ENCODE assay signal across 9 cellular contexts in the genomic region with DNA sequence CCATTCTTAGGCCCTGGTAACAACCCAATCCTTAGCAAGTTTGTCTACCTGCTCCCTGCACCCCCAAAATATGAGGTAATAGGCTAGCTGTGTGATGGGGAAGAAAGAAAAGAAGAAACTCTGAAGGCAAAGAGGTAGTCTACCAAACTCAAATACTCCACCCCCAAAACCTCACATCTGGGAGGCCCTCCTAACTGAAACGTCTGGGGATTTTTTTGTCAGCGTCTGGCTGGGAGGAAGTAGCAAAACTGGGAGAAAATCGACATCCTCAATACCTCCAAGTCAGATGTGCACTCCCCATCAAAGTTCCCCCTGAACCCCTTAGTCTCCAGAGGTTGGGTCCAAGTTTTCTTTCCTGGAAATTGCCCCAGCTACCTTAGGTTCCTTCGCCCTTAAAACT. TPM values are rescaled to one million over a fixed set of nuclear protein-coding genes. Genes with fewer than 3 reads are reported as not detected.
A peak's percentile ranks its signal among the peaks of the same experiment; 100 is the strongest.
DNase-seq lines count a peak whose midpoint lies in the region; TF ChIP-seq lines count a peak whose summit lies in the region.
"Had no signal": no experiment of that assay in that cellular context is flagged by ENCODE, and none has a peak within 500 bp of the region (broad histone marks: within the 10 kb centered on the region; RNA-seq: fewer than 3 reads in every experiment).

No MANE protein-coding gene starts in this region.

- WGBS in GM23248 (ENCODE audit: low coverage in 1 of 2, low lambda C conversion rate in 2 of 2, missing lambda C conversion rate in 2 of 2), 2 experiments = 2 to 4% methylated on average over 3 to 4 of the region's 4 CpGs

- H3K9ac ChIP-seq in GM23248 = peak overlapping the region; percentile 100
- peak overlapping the region; percentile 77 for H3K9ac ChIP-seq in SU-DHL-6 (ENCODE audit: low read length)

- no peaks in the 10 kb centered on the region for H3K36me3 ChIP-seq in GM23248 (ENCODE audit: low read depth)
- H3K36me3 ChIP-seq in SU-DHL-6 (ENCODE audit: low read length) = no peaks in the 10 kb centered on the region

- H4K20me1 ChIP-seq in GM23248 (ENCODE audit: insufficient read depth) (no peaks in the 10 kb centered on the region), SU-DHL-6 (ENCODE audit: low read depth, low read length) (no peaks in the 10 kb centered on the region)

- H3K27me3 ChIP-seq in GM23248 (replicated peaks; ENCODE audit: insufficient read depth) = no peaks in the 10 kb centered on the region
- no peaks in the 10 kb centered on the region for H3K27me3 ChIP-seq in SU-DHL-6 (ENCODE audit: low read length)

- DNase-seq in GM23248 (no peak), fibroblast of villous mesenchyme (ENCODE audit: low read depth) (peak; percentile 10), hepatic stellate cell (ENCODE audit: low spot score) (no peak), ecto neural progenitor cell (ENCODE audit: low spot score) (no peak), GOT3 (lab: John Stamatoyannopoulos, UW) (no peak), ACHN (no peak)
- DNase-seq: midbrain had no signal

- H3K4me2 ChIP-seq in GM23248 (ENCODE audit: unreplicated experiment) (peak overlapping the region; percentile 85), SU-DHL-6 (ENCODE audit: low read depth, low read length, poor library complexity, severe bottlenecking) (peak overlapping the region; percentile 88)

- H3K9me2 ChIP-seq in GM23248 (ENCODE audit: insufficient read depth) (no peaks in the 10 kb centered on the region), SU-DHL-6 (replicated peaks; ENCODE audit: insufficient read depth, low read length) (no peaks in the 10 kb centered on the region)

- H2AFZ ChIP-seq in GM23248 = peak overlapping the region; percentile 86; the same call in 1 of the 2 replicates
- H2AFZ ChIP-seq in SU-DHL-6 (ENCODE audit: low read depth, low read length, severe bottlenecking) = no peak overlapping the region

- peaks cover 7% of the 10 kb centered on the region; the same call in 1 of the 2 replicates for H3K4me1 ChIP-seq in GM23248 (ENCODE audit: insufficient read depth)

- H3K4me3 ChIP-seq in GM23248 (peak overlapping the region; percentile 97), SU-DHL-6 (ENCODE audit: insufficient read depth, low read length, poor library complexity, severe bottlenecking) (peak overlapping the region; percentile 95), fibroblast of villous mesenchyme (ENCODE audit: low read depth, low read length) (peak overlapping the region; percentile 78), skin epidermis (peak overlapping the region; percentile 51 to 73 (median 59))

- H3K9me3 ChIP-seq in GM23248 (ENCODE audit: low read depth) (no peaks in the 10 kb centered on the region), SU-DHL-6 (ENCODE audit: insufficient read depth, low read length) (no peaks in the 10 kb centered on the region)

- H3K79me2 ChIP-seq in GM23248 (ENCODE audit: insufficient read depth) (peaks cover 56% of the 10 kb centered on the region), SU-DHL-6 (ENCODE audit: insufficient read depth, low read length) (peaks cover 22% of the 10 kb centered on the region)

- no peaks in the 10 kb centered on the region for H3F3A ChIP-seq in GM23248 (ENCODE audit: insufficient read depth)
- no peaks in the 10 kb centered on the region for H3F3A ChIP-seq in SU-DHL-6 (ENCODE audit: insufficient read depth)

- H3K27ac ChIP-seq in GM23248 (peak overlapping the region; percentile 99), SU-DHL-6 (ENCODE audit: low read depth, low read length) (no peak overlapping the region), skin epidermis (peak overlapping the region in 20 of 21 experiments; percentile 46 to 94 (median 88))

- in situ Hi-C loops in GM23248 (cut with MboI) = no loop called here
- in situ Hi-C loops in ACHN (cut with HindIII; ENCODE audit: low pct_ligation_motif_present, low pct_unique_long_range_greater_than_20kb, low sequenced_read_pairs) = no loop called here

- TF ChIP-seq CTCF in SU-DHL-6 (IDR thresholded peaks at IDR 0.05; ENCODE audit: insufficient read depth, low read length, poor library complexity, severe bottlenecking) = no peak
- TF ChIP-seq CTCF in fibroblast of villous mesenchyme (IDR thresholded peaks at IDR 0.05; ENCODE audit: insufficient read depth, low read depth, low read length) = no peak

RNA-seq across cellular contexts. Expression of a gene that starts 1.0 kb away (rescaled TPM):
- 155 and 175 TPM in 2 replicates for total RNA-seq in GM23248 (2014; rRNA removed; shearing (Covaris generic))
- polyA plus RNA-seq in GM23248 (2016; fragmentation: Nextera tagmentation; extraction: Ambion mirVana) = 275 TPM in 2 replicates
- total RNA-seq in fibroblast of villous mesenchyme = 129 and 153 TPM in 2 replicates
